Comparison of ENCODE assay signal across 8 cellular contexts in the genomic region with DNA sequence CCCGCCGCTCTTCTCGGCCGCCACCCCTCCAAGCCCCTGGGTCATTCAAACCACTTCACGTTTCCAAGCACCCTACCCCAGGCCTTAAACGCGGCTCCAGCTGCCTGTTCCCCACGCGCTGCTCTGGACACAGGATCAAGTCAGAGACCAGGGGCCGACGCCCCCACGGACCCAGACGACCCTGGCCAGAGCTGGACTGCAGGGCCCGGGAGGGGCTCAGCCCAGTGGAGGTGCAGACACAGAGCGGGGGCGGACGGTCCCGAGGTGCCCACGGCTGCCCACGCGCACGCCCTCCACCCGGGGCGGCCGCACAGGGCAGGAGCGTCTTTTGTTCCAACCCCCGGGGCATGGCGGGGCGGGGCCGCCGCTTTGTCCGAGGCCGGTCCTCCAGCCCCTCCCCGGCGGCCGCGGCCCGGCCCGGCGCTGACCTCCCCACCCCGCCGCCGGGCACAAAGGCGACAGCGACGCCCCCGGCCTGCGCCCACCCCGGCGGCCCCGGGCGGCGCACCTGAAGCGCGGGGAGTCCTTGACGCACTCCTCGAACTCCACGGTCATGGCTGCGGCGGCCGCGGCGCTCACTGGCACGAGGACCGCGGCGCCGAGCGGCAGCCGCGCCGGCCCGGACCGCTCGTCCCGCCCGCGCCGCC. TPM values are rescaled to one million over a fixed set of nuclear protein-coding genes. Genes with fewer than 3 reads are reported as not detected.
DNase-seq lines count a peak whose midpoint lies in the region; ATAC-seq and TF ChIP-seq lines count a peak whose summit lies in the region.

No MANE protein-coding gene starts in this region.

- ATAC-seq in HG03196 (IDR thresholded peaks at IDR 0.05; ENCODE audit: unreplicated experiment): peak; percentile 5
- peak in 1 of 2 donors; percentile 3 for ATAC-seq in activated naive CD4-positive, alpha-beta T cell treated with anti-CD3 and anti-CD28 coated beads, Interleukin-2, amount 50 U/mL, for 72 hours

- peak overlapping the region; percentile 71 for H3K9ac ChIP-seq in smooth muscle cell (ENCODE audit: low read depth)

- no peaks in the 10 kb centered on the region for H3K36me3 Mint-ChIP-seq in activated CD4-positive, alpha-beta T cell treated with anti-CD3 and anti-CD28 coated beads, Interleukin-2, amount 10 ng/mL, durations not matched to agents 7 days and 5 days (ENCODE audit: low read depth)
- peaks cover 0 to 7% of the 10 kb centered on the region in 2 donors for H3K36me3 Mint-ChIP-seq in activated naive CD4-positive, alpha-beta T cell treated with anti-CD3 and anti-CD28 coated beads, Interleukin-2, amount 50 U/mL, for 72 hours

- H3K27me3 ChIP-seq in hepatocyte (no peaks in the 10 kb centered on the region), smooth muscle cell (ENCODE audit: low read depth) (no peaks in the 10 kb centered on the region)

- TF ChIP-seq CTCF in hepatocyte (IDR thresholded peaks at IDR 0.05; ENCODE audit: poor library complexity): no peak
- TF ChIP-seq CTCF in smooth muscle cell (IDR thresholded peaks at IDR 0.05; ENCODE audit: borderline replicate concordance, insufficient read depth, poor library complexity, severe bottlenecking): no peak

- H3K9me2 ChIP-seq in hepatocyte (replicated peaks; ENCODE audit: insufficient read depth): no peaks in the 10 kb centered on the region

- H3K9me3 ChIP-seq in hepatocyte (ENCODE audit: low read depth): no peaks in the 10 kb centered on the region
- H3K9me3 ChIP-seq in smooth muscle cell (replicated peaks; ENCODE audit: low read depth): no peaks in the 10 kb centered on the region

- POLR2A ChIA-PET in activated CD4-positive, alpha-beta T cell treated with anti-CD3 and anti-CD28 coated beads, Interleukin-2, amount 10 ng/mL, durations not matched to agents 7 days and 5 days (lab: Charles Lee): no interaction called here

- peak overlapping the region; percentile 93 for H3K27ac ChIP-seq in hepatocyte
- peak overlapping the region; percentile 29 for H3K27ac ChIP-seq in smooth muscle cell (ENCODE audit: low read depth)

- H3K4me2 ChIP-seq in hepatocyte: peak overlapping the region; percentile 99
- peak overlapping the region; percentile 99 for H3K4me2 ChIP-seq in smooth muscle cell

- no peaks in the 10 kb centered on the region for H3K27me3 Mint-ChIP-seq in activated CD4-positive, alpha-beta T cell treated with anti-CD3 and anti-CD28 coated beads, Interleukin-2, amount 10 ng/mL, durations not matched to agents 7 days and 5 days

- H4K20me1 ChIP-seq in hepatocyte (ENCODE audit: insufficient read depth, poor library complexity, severe bottlenecking) (peaks cover 24% of the 10 kb centered on the region), smooth muscle cell (ENCODE audit: low read depth) (peaks cover 75% of the 10 kb centered on the region)

- DNase-seq in activated CD4-positive, alpha-beta T cell treated with anti-CD3 and anti-CD28 coated beads, Interleukin-2, amount 10 ng/mL, durations not matched to agents 7 days and 5 days: no peak
- no peak for DNase-seq in activated CD4-positive, alpha-beta T cell treated with anti-CD3 and anti-CD28 coated beads for 1 hour
- DNase-seq in activated naive CD4-positive, alpha-beta T cell treated with anti-CD3 and anti-CD28 coated beads, Interleukin-2, amount 50 U/mL, for 72 hours (ENCODE audit: low spot score in 2 of 2): no peak
- DNase-seq in hepatocyte (ENCODE audit: low spot score) (no peak), smooth muscle cell (lab: John Stamatoyannopoulos, UW; ENCODE audit: unreplicated experiment) (no peak), HT-29 (ENCODE audit: low spot score) (no peak)
- DNase-seq in stimulated activated CD4-positive, alpha-beta T cell treated with anti-CD3 and anti-CD28 coated beads, Interleukin-12 subunit alpha, Interleukin-12 subunit beta, amount 100 ng/mL, for 4 hours: no peak

- H3F3A ChIP-seq in smooth muscle cell (ENCODE audit: low read depth): peaks cover 4% of the 10 kb centered on the region

- H3K4me1 ChIP-seq in hepatocyte (ENCODE audit: insufficient read depth) (peaks cover 41% of the 10 kb centered on the region), smooth muscle cell (ENCODE audit: low read depth) (peaks cover 36% of the 10 kb centered on the region)

- peak overlapping the region; percentile 86 for H3K4me3 Mint-ChIP-seq in activated CD4-positive, alpha-beta T cell treated with anti-CD3 and anti-CD28 coated beads, Interleukin-2, amount 10 ng/mL, durations not matched to agents 7 days and 5 days

- peak overlapping the region; percentile 89 for H3K27ac Mint-ChIP-seq in activated CD4-positive, alpha-beta T cell treated with anti-CD3 and anti-CD28 coated beads, Interleukin-2, amount 10 ng/mL, durations not matched to agents 7 days and 5 days
- peak overlapping the region; percentile 51 to 65 for H3K27ac Mint-ChIP-seq in activated naive CD4-positive, alpha-beta T cell treated with anti-CD3 and anti-CD28 coated beads, Interleukin-2, amount 50 U/mL, for 72 hours

- H2AFZ ChIP-seq in hepatocyte: no peak overlapping the region
- H2AFZ ChIP-seq in smooth muscle cell (ENCODE audit: low read depth): no peak overlapping the region

- no peaks in the 10 kb centered on the region for H3K36me3 ChIP-seq in hepatocyte (replicated peaks; ENCODE audit: insufficient read depth, low read depth)
- no peaks in the 10 kb centered on the region for H3K36me3 ChIP-seq in smooth muscle cell (ENCODE audit: low read depth)

- peaks cover 27% of the 10 kb centered on the region for H3K4me1 Mint-ChIP-seq in activated CD4-positive, alpha-beta T cell treated with anti-CD3 and anti-CD28 coated beads, Interleukin-2, amount 10 ng/mL, durations not matched to agents 7 days and 5 days

- CTCF ChIA-PET in activated CD4-positive, alpha-beta T cell treated with anti-CD3 and anti-CD28 coated beads, Interleukin-2, amount 10 ng/mL, durations not matched to agents 7 days and 5 days (lab: Charles Lee): no interaction called here

- peaks cover 63% of the 10 kb centered on the region for H3K79me2 ChIP-seq in hepatocyte
- H3K79me2 ChIP-seq in smooth muscle cell (ENCODE audit: low read depth): peaks cover 40% of the 10 kb centered on the region

- H3K9me3 Mint-ChIP-seq in activated CD4-positive, alpha-beta T cell treated with anti-CD3 and anti-CD28 coated beads, Interleukin-2, amount 10 ng/mL, durations not matched to agents 7 days and 5 days: no peaks in the 10 kb centered on the region
- no peaks in the 10 kb centered on the region for H3K9me3 Mint-ChIP-seq in activated naive CD4-positive, alpha-beta T cell treated with anti-CD3 and anti-CD28 coated beads, Interleukin-2, amount 50 U/mL, for 72 hours

- H3K4me3 ChIP-seq in hepatocyte (peak overlapping the region; percentile 70), smooth muscle cell (peak overlapping the region; percentile 86)

- WGBS in hepatocyte (ENCODE audit: low lambda C conversion rate, missing lambda C conversion rate): 4% methylated on average over 18 of the region's 79 CpGs
- 3% methylated on average over 32 of the region's 79 CpGs for WGBS in smooth muscle cell (ENCODE audit: low lambda C conversion rate)

RNA-seq across cellular contexts. Expression of a gene that starts 0.3 kb away (rescaled TPM):
- total RNA-seq in activated CD4-positive, alpha-beta T cell treated with anti-CD3 and anti-CD28 coated beads, Interleukin-2, amount 10 ng/mL, durations not matched to agents 7 days and 5 days: 10 to 100 TPM; 69.5 to 92.1 TPM
- total RNA-seq in activated naive CD4-positive, alpha-beta T cell treated with anti-CD3 and anti-CD28 coated beads, Interleukin-2, amount 50 U/mL, for 72 hours: 10 to 100 TPM; 38.3 to 52.4 TPM
- 50.9 and 56.0 TPM in 2 replicates for total RNA-seq in hepatocyte
- polyA plus RNA-seq in hepatocyte: 87.1 and 108 TPM in 2 replicates
- 29.9 and 33.7 TPM in 2 replicates for total RNA-seq in smooth muscle cell
- polyA plus RNA-seq in smooth muscle cell: 63.9 and 72.6 TPM in 2 replicates
- 104 and 113 TPM in 2 replicates for total RNA-seq in HT-29 (2014; rRNA removed; shearing (Covaris generic))

RNA-seq across cellular contexts. Expression of a gene that starts 1.0 kb away (rescaled TPM):
- total RNA-seq in activated CD4-positive, alpha-beta T cell treated with anti-CD3 and anti-CD28 coated beads, Interleukin-2, amount 10 ng/mL, durations not matched to agents 7 days and 5 days: 10 to 100 TPM; 18.9 to 24.4 TPM
- 10 to 100 TPM; 15.1 to 39.5 TPM for total RNA-seq in activated naive CD4-positive, alpha-beta T cell treated with anti-CD3 and anti-CD28 coated beads, Interleukin-2, amount 50 U/mL, for 72 hours
- total RNA-seq in hepatocyte (27.7 and 36.2 TPM in 2 replicates), smooth muscle cell (16.7 and 23.6 TPM in 2 replicates)
- polyA plus RNA-seq in hepatocyte (27.4 and 37.2 TPM in 2 replicates), smooth muscle cell (31.4 and 34.1 TPM in 2 replicates)
- 152 and 157 TPM in 2 replicates for total RNA-seq in HT-29 (2014; rRNA removed; shearing (Covaris generic))

RNA-seq across cellular contexts. Expression of a gene that starts 17.1 kb away (rescaled TPM):
- total RNA-seq in activated CD4-positive, alpha-beta T cell treated with anti-CD3 and anti-CD28 coated beads, Interleukin-2, amount 10 ng/mL, durations not matched to agents 7 days and 5 days: 100 to 1,000 TPM; 123 to 126 TPM
- total RNA-seq in activated naive CD4-positive, alpha-beta T cell treated with anti-CD3 and anti-CD28 coated beads, Interleukin-2, amount 50 U/mL, for 72 hours: 100 to 1,000 TPM; 119 to 142 TPM
- 72.1 and 80.6 TPM in 2 replicates for total RNA-seq in hepatocyte
- 73.7 and 80.4 TPM in 2 replicates for polyA plus RNA-seq in hepatocyte
- 48.5 and 49.3 TPM in 2 replicates for total RNA-seq in smooth muscle cell
- 63.1 and 82.1 TPM in 2 replicates for polyA plus RNA-seq in smooth muscle cell
- 174 and 200 TPM in 2 replicates for total RNA-seq in HT-29 (2014; rRNA removed; shearing (Covaris generic))

RNA-seq across cellular contexts. Expression of a gene that starts 17.2 kb away (rescaled TPM):
- 10 to 100 TPM; 25.2 to 27.6 TPM for total RNA-seq in activated CD4-positive, alpha-beta T cell treated with anti-CD3 and anti-CD28 coated beads, Interleukin-2, amount 10 ng/mL, durations not matched to agents 7 days and 5 days
- total RNA-seq in activated naive CD4-positive, alpha-beta T cell treated with anti-CD3 and anti-CD28 coated beads, Interleukin-2, amount 50 U/mL, for 72 hours: 10 to 100 TPM in 1 of 2 donors, 1 to 10 TPM in 1; 9.8 to 12.2 TPM
- total RNA-seq in hepatocyte (12.8 and 22.9 TPM in 2 replicates), smooth muscle cell (13.8 and 16.2 TPM in 2 replicates)
- polyA plus RNA-seq in hepatocyte (43.2 and 45.6 TPM in 2 replicates), smooth muscle cell (32.5 and 34.3 TPM in 2 replicates)
- 62.5 and 70.5 TPM in 2 replicates for total RNA-seq in HT-29 (2014; rRNA removed; shearing (Covaris generic))

RNA-seq across cellular contexts. Expression of a gene that starts 23.7 kb away (rescaled TPM):
- total RNA-seq in activated CD4-positive, alpha-beta T cell treated with anti-CD3 and anti-CD28 coated beads, Interleukin-2, amount 10 ng/mL, durations not matched to agents 7 days and 5 days: 1 to 10 TPM; 3.1 to 3.7 TPM
- total RNA-seq in activated naive CD4-positive, alpha-beta T cell treated with anti-CD3 and anti-CD28 coated beads, Interleukin-2, amount 50 U/mL, for 72 hours: under 1 TPM; 0.32 to 0.43 TPM
- 0.17 TPM in 1 of 2 replicates, not detected in the other for total RNA-seq in hepatocyte
- polyA plus RNA-seq in hepatocyte: 0.42 and 1.0 TPM in 2 replicates
- total RNA-seq in smooth muscle cell: 0.18 and 0.36 TPM in 2 replicates
- 0.39 and 0.79 TPM in 2 replicates for polyA plus RNA-seq in smooth muscle cell
- 0.89 and 1.6 TPM in 2 replicates for total RNA-seq in HT-29 (2014; rRNA removed; shearing (Covaris generic))
